12 cellular contexts compared by ENCODE assay signal in genomic region chr1:85279463-85280080, GRCh38. TPM values are rescaled to one million over a fixed set of nuclear protein-coding genes. Genes with fewer than 3 reads are reported as not detected.
DNase-seq lines count a peak whose midpoint lies in the region; ATAC-seq and TF ChIP-seq lines count a peak whose summit lies in the region.
"Had no signal": no experiment of that assay in that cellular context is flagged by ENCODE, and none has a peak within 500 bp of the region (broad histone marks: within the 10 kb centered on the region; RNA-seq: fewer than 3 reads in every experiment).

No MANE protein-coding gene starts in this region.

- H3K4me2 ChIP-seq in OCI-LY7 (ENCODE audit: low read length), result no peak overlapping the region

- intact Hi-C loops in OCI-LY7 (cut with micrococcal nuclease; ENCODE audit: unreplicated experiment), result loop anchor here (5.0 to 10.0 kb wide), 4 partner anchors 282 to 977 kb away; partner anchors contain the start of genes MCOLN2, SAMD13 and SSX2IP
- intact Hi-C loops in dorsolateral prefrontal cortex (cut with DNase I), result loop anchor here in 1 of 2 donors (10.0 kb wide), 1 partner anchor 185 kb away; the partner anchor contains the start of gene DDAH1
- intact Hi-C loops in prostate gland (cut with DNase I), result no loop called here

- 71% methylated on average over 10 of the region's 10 CpGs for WGBS in prostate gland

- POLR2A ChIA-PET in OCI-LY7 (lab: Charles Lee), result interaction anchor here (0.7 kb wide), 1 partner anchor 284 kb away, joined by 3 read pairs; no protein-coding TSS in a partner anchor

- H3K4me3 ChIP-seq in OCI-LY7 (ENCODE audit: low read depth, low read length, poor library complexity, severe bottlenecking) (no peak overlapping the region), dorsolateral prefrontal cortex (no peak overlapping the region), prostate gland (no peak overlapping the region)

- peaks cover 15% of the 10 kb centered on the region for H3K79me2 ChIP-seq in OCI-LY7 (ENCODE audit: insufficient read depth, low read depth, low read length)
- H3K79me2 ChIP-seq: parathyroid adenoma had no signal

- H3K9me3 ChIP-seq in OCI-LY7 (ENCODE audit: low read length) (0 out of 2 replicates have a peak, but pooled peaks cover 6% of the 10 kb centered on the region), prostate gland (no peaks in the 10 kb centered on the region)

- CTCF ChIA-PET in OCI-LY7 (lab: Charles Lee; ENCODE audit: unreplicated experiment), result no interaction called here

- H3K27ac ChIP-seq in C4-2B (peak overlapping the region; percentile 59), OCI-LY7 (ENCODE audit: low read depth, low read length, poor library complexity, severe bottlenecking) (no peak overlapping the region), dorsolateral prefrontal cortex (peak overlapping the region in 30 of 59 donors; percentile 6 to 84 (median 54)), prostate gland (peak overlapping the region; percentile 97 to 98)
- H3K27ac ChIP-seq: parathyroid adenoma had no signal

- H4K20me1 ChIP-seq in OCI-LY7 (ENCODE audit: insufficient read depth, low read length), result peaks cover 10% of the 10 kb centered on the region

- no peak for ATAC-seq in HG03521 (IDR thresholded peaks at IDR 0.05; ENCODE audit: unreplicated experiment)
- ATAC-seq in HG02852 (IDR thresholded peaks at IDR 0.05; ENCODE audit: unreplicated experiment), result no peak

- no peaks in the 10 kb centered on the region for H3K27me3 ChIP-seq in dorsolateral prefrontal cortex
- H3K27me3 ChIP-seq in prostate gland (replicated peaks; ENCODE audit: insufficient read depth), result no peaks in the 10 kb centered on the region

- DNase-seq in OCI-LY7 (ENCODE audit: low spot score) (peak; percentile 22), dorsolateral prefrontal cortex (no peak), prostate gland (ENCODE audit: low spot score) (no peak), GF-D8 (lab: John Stamatoyannopoulos, UW) (no peak)
- no peak for DNase-seq in activated T-cell treated with anti-CD3 and anti-CD28 coated beads, Interleukin-2, amount 50 U/mL, for 1 hour
- DNase-seq: central memory CD4-positive, alpha-beta T cell; NCI-H1436; SHP77 had no signal

- no peaks in the 10 kb centered on the region for H3K9me2 ChIP-seq in OCI-LY7 (ENCODE audit: insufficient read depth, low read length)

- no TSS peak for BruUV-seq in OCI-LY7 (replicated peaks; lab: Mats Ljungman, UMichigan)

- TF ChIP-seq CTCF in C4-2B (conservative IDR thresholded peaks at IDR 0.05) (no peak), OCI-LY7 (conservative IDR thresholded peaks at IDR 0.05; ENCODE audit: low read length) (no peak), dorsolateral prefrontal cortex (IDR thresholded peaks at IDR 0.05 in 54 of 56, conservative IDR thresholded peaks at IDR 0.05 in 2 of 56; ENCODE audit: low read depth in 1 of 56, partially characterized antibody in 56 of 56) (no peak), prostate gland (IDR thresholded peaks at IDR 0.05) (no peak)

- H2AFZ ChIP-seq in OCI-LY7 (ENCODE audit: low read length), result no peak overlapping the region; the same call in 1 of the 2 replicates

- TF ChIP-seq POLR2A in prostate gland (IDR thresholded peaks at IDR 0.05), result no peak

- H3K4me1 ChIP-seq in OCI-LY7 (ENCODE audit: insufficient read depth, low read length, poor library complexity, severe bottlenecking) (peaks cover 15% of the 10 kb centered on the region), prostate gland (replicated peaks) (no peaks in the 10 kb centered on the region)

- H3K36me3 ChIP-seq in OCI-LY7 (ENCODE audit: insufficient read depth, low read length), result peaks cover 1% of the 10 kb centered on the region; the same call in 1 of the 2 replicates
- H3K36me3 ChIP-seq in prostate gland, result no peaks in the 10 kb centered on the region

RNA-seq across cellular contexts. Expression of gene BCL10, which starts 3.1 kb away (rescaled TPM):
- 10.6 and 17.4 TPM in 2 replicates for total RNA-seq in OCI-LY7 (2014; rRNA removed; shearing (Covaris generic))
- total RNA-seq in OCI-LY7 (2022) (29.0 and 32.5 TPM in 2 replicates), dorsolateral prefrontal cortex (10 to 100 TPM in 103 of 120 experiments, 1 to 10 TPM in 17; 7.7 to 24.2 (median 12.6) TPM), prostate gland (10 to 100 TPM; 17.3 to 18.4 TPM)

RNA-seq across cellular contexts. Expression of gene C1orf52, which starts 20.1 kb away (rescaled TPM):
- 35.6 and 55.3 TPM in 2 replicates for total RNA-seq in OCI-LY7 (2014; rRNA removed; shearing (Covaris generic))
- total RNA-seq in OCI-LY7 (2022) (33.0 and 37.4 TPM in 2 replicates), dorsolateral prefrontal cortex (10 to 100 TPM; 28.8 to 59.4 (median 45.6) TPM), prostate gland (10 to 100 TPM; 12.7 to 30.5 TPM)
